Comparison of ENCODE assay signal across 8 cellular contexts in genomic region chr11:45843158-45843924, GRCh38. TPM values are rescaled to one million over a fixed set of nuclear protein-coding genes. Genes with fewer than 3 reads are reported as not detected.
DNase-seq lines count a peak whose midpoint lies in the region; ATAC-seq lines count a peak whose summit lies in the region.

No MANE protein-coding gene starts in this region.

- H3K27ac Mint-ChIP-seq in IgD-negative memory B cell: peak overlapping the region; percentile 72 to 96 (median 73)

- H3K27me3 ChIP-seq in mucosa of rectum (ENCODE audit: control insufficient read depth in 2 of 2, insufficient read depth in 2 of 2, low read length in 2 of 2): no peaks in the 10 kb centered on the region

- ATAC-seq in HG03039 (IDR thresholded peaks at IDR 0.05; ENCODE audit: unreplicated experiment): no peak

- H3K9me3 ChIP-seq in mucosa of rectum (ENCODE audit: control insufficient read depth in 2 of 2, low read length in 2 of 2): no peaks in the 10 kb centered on the region

- peak overlapping the region; percentile 96 to 99 for H3K27ac ChIP-seq in mucosa of rectum (ENCODE audit: low read depth in 2 of 2, low read length in 2 of 2)

- peaks cover 3% of the 10 kb centered on the region for H3K27me3 Mint-ChIP-seq in IgD-negative memory B cell

- peaks cover 11 to 23% (median 13%) of the 10 kb centered on the region in 3 donors for H3K4me1 Mint-ChIP-seq in IgD-negative memory B cell

- H3K4me3 Mint-ChIP-seq in IgD-negative memory B cell: peak overlapping the region in 3 of 4 donors; percentile 11 to 35 (median 30)

- DNase-seq in ELF-1 (ENCODE audit: low read depth, low spot score): peak; percentile 95
- DNase-seq in OCI-M2 (lab: John Stamatoyannopoulos, UW; ENCODE audit: unreplicated experiment): peak; percentile 30
- peak; percentile 84 for DNase-seq in activated T-cell treated with anti-CD3 and anti-CD28 coated beads for 24 hours (ENCODE audit: low read depth)
- peak; percentile 70 for DNase-seq in epidermal melanocyte (ENCODE audit: insufficient read length, low spot score)
- DNase-seq in stimulated activated CD8-positive, alpha-beta memory T cell treated with anti-CD3 and anti-CD28 coated beads, Interleukin-2, amount 100 ng/mL, for 48 hours (ENCODE audit: low read depth in 2 of 2): peak; percentile 75 to 79

- H3K9ac ChIP-seq in mucosa of rectum (ENCODE audit: low read depth in 1 of 2, low read length in 2 of 2): peak overlapping the region; percentile 61 to 71

- H3K36me3 Mint-ChIP-seq in IgD-negative memory B cell: no peaks in the 10 kb centered on the region

- H3K4me1 ChIP-seq in mucosa of rectum (ENCODE audit: control insufficient read depth in 2 of 2, insufficient read depth in 2 of 2, low read length in 2 of 2): peaks cover 11 to 22% of the 10 kb centered on the region in 2 donors

- H3K9me3 Mint-ChIP-seq in IgD-negative memory B cell: peaks cover 0 to 2% (median 0%) of the 10 kb centered on the region in 3 donors

- H3K36me3 ChIP-seq in mucosa of rectum (ENCODE audit: control insufficient read depth in 2 of 2, insufficient read depth in 2 of 2, low read length in 2 of 2): no peaks in the 10 kb centered on the region

- peak overlapping the region; percentile 75 to 77 for H3K4me3 ChIP-seq in mucosa of rectum (ENCODE audit: low read length in 2 of 2)

RNA-seq across cellular contexts. Expression of gene CRY2, which starts 3.9 kb away (rescaled TPM):
- polyA plus RNA-seq in IgD-negative memory B cell: 39.3 TPM

RNA-seq across cellular contexts. Expression of gene SLC35C1, which starts 38.4 kb away (rescaled TPM):
- 8.9 TPM for polyA plus RNA-seq in IgD-negative memory B cell

RNA-seq across cellular contexts. Expression of gene MAPK8IP1, which starts 42.1 kb away (rescaled TPM):
- polyA plus RNA-seq in IgD-negative memory B cell: 0.26 TPM

Comparison
In these comparisons a context has a peak if more than half of its experiments do, and no peak if none do; other contexts are left out.
1. DNase-seq: peak in every context shown above with its lines; median percentile 95 in ELF-1; 84 in activated T-cell treated with anti-CD3 and anti-CD28 coated beads for 24 hours; 77 in stimulated activated CD8-positive, alpha-beta memory T cell treated with anti-CD3 and anti-CD28 coated beads, Interleukin-2, amount 100 ng/mL, for 48 hours; 70 in epidermal melanocyte; 30 in OCI-M2.